Comparison of ENCODE assay signal across 9 cellular contexts in genomic region chr4:119284876-119285611, GRCh38. TPM values are rescaled to one million over a fixed set of nuclear protein-coding genes. Genes with fewer than 3 reads are reported as not detected.
A peak's percentile ranks its signal among the peaks of the same experiment; 100 is the strongest.
DNase-seq lines count a peak whose midpoint lies in the region; ATAC-seq lines count a peak whose summit lies in the region.
"Had no signal": no experiment of that assay in that cellular context is flagged by ENCODE, and none has a peak within 500 bp of the region (broad histone marks: within the 10 kb centered on the region; RNA-seq: fewer than 3 reads in every experiment).

No MANE protein-coding gene starts in this region.

- peak; percentile 59 for ATAC-seq in GM18499 (IDR thresholded peaks at IDR 0.05; ENCODE audit: insufficient read depth, unreplicated experiment)
- peak; percentile 45 for ATAC-seq in HG03060 (IDR thresholded peaks at IDR 0.05; ENCODE audit: low read depth, unreplicated experiment)

- intact Hi-C loops in posterior cingulate gyrus (cut with DNase I), result no loop called here

- DNase-seq in amniotic epithelial cell (ENCODE audit: low read depth) (peak; percentile 59), lung microvascular endothelial cell (ENCODE audit: low read depth in 2 of 2) (peak; percentile 28 to 41), posterior cingulate gyrus (no peak), DMS 273 (lab: John Stamatoyannopoulos, UW; ENCODE audit: unreplicated experiment) (no peak), dedifferentiated amniotic fluid mesenchymal stem cell (ENCODE audit: extremely low spot score) (no peak)
- no peak for DNase-seq in stimulated activated CD4-positive, alpha-beta T cell treated with anti-CD3 and anti-CD28 coated beads, Interleukin-2, amount 100 ng/mL, for 48 hours

RNA-seq across cellular contexts. Expression of gene FABP2, which starts 36.9 kb away (rescaled TPM):
- not detected in 2 replicates for total RNA-seq in lung microvascular endothelial cell
- total RNA-seq: NCI-H460 had no signal

Comparison
In these comparisons a context has a peak if more than half of its experiments do, and no peak if none do; other contexts are left out.
1. DNase-seq: peak in amniotic epithelial cell (single experiment) and lung microvascular endothelial cell (2 of 2); none in posterior cingulate gyrus (0 of 10), DMS 273 (single experiment), dedifferentiated amniotic fluid mesenchymal stem cell (single experiment) and stimulated activated CD4-positive, alpha-beta T cell treated with anti-CD3 and anti-CD28 coated beads, Interleukin-2, amount 100 ng/mL, for 48 hours (0 of 2).